Comparison of ENCODE assay signal across 8 cellular contexts in the genomic region with DNA sequence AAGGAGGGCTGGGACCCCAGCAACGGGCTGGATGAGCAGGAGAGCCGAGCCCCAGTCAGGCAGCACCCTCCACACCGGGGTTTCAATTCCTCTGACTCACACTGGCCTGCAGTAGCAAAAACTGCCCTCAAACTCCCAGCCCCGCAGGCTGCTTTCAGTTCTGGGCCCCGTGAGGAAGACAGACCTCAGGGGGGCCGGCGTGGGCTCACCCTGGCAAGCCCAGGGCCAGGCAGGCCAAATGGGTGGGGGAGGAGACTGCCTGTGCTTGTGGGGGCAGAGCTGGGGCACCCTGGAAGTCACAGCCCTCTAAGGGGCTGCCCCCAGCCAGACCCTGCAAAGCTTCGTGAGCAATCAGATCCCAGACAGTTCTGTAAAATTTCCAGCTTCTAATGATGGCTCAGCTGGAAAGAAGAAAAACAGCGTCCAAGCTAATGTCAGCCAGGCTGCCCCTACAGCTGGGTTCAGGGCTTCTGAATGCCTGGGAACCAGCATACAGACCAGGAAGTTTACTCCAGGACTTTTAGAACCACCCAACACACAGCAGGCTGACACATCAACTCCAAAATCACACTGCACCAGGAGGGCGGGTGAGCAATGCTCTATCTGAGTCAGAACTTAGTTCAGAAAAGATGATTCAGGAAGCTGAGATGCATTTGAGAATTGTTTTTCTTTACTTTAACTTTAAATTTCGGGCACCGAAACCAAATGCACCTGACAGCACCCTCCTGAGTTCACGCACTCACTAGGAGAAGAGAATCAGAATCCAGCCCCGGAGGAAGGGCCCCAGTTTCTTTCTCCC. TPM values are rescaled to one million over a fixed set of nuclear protein-coding genes. Genes with fewer than 3 reads are reported as not detected.
DNase-seq lines count a peak whose midpoint lies in the region; ATAC-seq and TF ChIP-seq lines count a peak whose summit lies in the region.

No MANE protein-coding gene starts in this region.

- H3K27me3 ChIP-seq in GM06990 (replicated peaks; ENCODE audit: control insufficient read depth, insufficient read depth, low read length): no peaks in the 10 kb centered on the region
- no peaks in the 10 kb centered on the region for H3K27me3 ChIP-seq in hepatocyte

- no peaks in the 10 kb centered on the region for H3K79me2 ChIP-seq in hepatocyte

- H3K36me3 ChIP-seq in GM06990 (ENCODE audit: control insufficient read depth, insufficient read depth, low read length) (peaks cover 40% of the 10 kb centered on the region), hepatocyte (replicated peaks; ENCODE audit: insufficient read depth, low read depth) (no peaks in the 10 kb centered on the region)

- H3K9me2 ChIP-seq in hepatocyte (replicated peaks; ENCODE audit: insufficient read depth): no peaks in the 10 kb centered on the region

- TF ChIP-seq CTCF in GM06990 (IDR thresholded peaks at IDR 0.05; ENCODE audit: insufficient read depth, low read length, poor library complexity, severe bottlenecking) (no peak), hepatocyte (IDR thresholded peaks at IDR 0.05; ENCODE audit: poor library complexity) (no peak)

- H3K4me2 ChIP-seq in hepatocyte: no peak overlapping the region

- H3K4me1 ChIP-seq in hepatocyte (ENCODE audit: insufficient read depth): no peaks in the 10 kb centered on the region

- no peak overlapping the region for H2AFZ ChIP-seq in hepatocyte

- no peaks in the 10 kb centered on the region for H3K9me3 ChIP-seq in hepatocyte (ENCODE audit: low read depth)

- peak; percentile 75 for DNase-seq in GM06990 (ENCODE audit: extremely low read depth, insufficient read length)
- DNase-seq in amniotic epithelial cell (ENCODE audit: low read depth): peak; percentile 81
- peak; percentile 70 for DNase-seq in stimulated activated CD4-positive, alpha-beta T cell treated with anti-CD3 and anti-CD28 coated beads, Interleukin-1b, Interleukin-23, amount 100 ng/mL, for 48 hours
- no peak for DNase-seq in NCI-H1092 treated with DMSO at 0.1 percent for 48 hours (lab: John Stamatoyannopoulos, UW)
- DNase-seq in KG1 (lab: John Stamatoyannopoulos, UW): no peak
- DNase-seq in hepatocyte (ENCODE audit: low spot score): no peak

- no peak overlapping the region for H3K27ac ChIP-seq in hepatocyte

- ATAC-seq in GM21360 (IDR thresholded peaks at IDR 0.05; ENCODE audit: unreplicated experiment) (peak; percentile 49), HG03565 (IDR thresholded peaks at IDR 0.05; ENCODE audit: unreplicated experiment) (peak; percentile 39)

- no peaks in the 10 kb centered on the region for H4K20me1 ChIP-seq in hepatocyte (ENCODE audit: insufficient read depth, poor library complexity, severe bottlenecking)

- H3K4me3 ChIP-seq in GM06990 (replicated peaks; ENCODE audit: low read depth, low read length) (peak overlapping the region; percentile 63), hepatocyte (no peak overlapping the region)

- WGBS in hepatocyte (ENCODE audit: low lambda C conversion rate, missing lambda C conversion rate): 97% methylated on average over 14 of the region's 14 CpGs

RNA-seq across cellular contexts. Expression of a gene that starts 34.7 kb away (rescaled TPM):
- total RNA-seq in hepatocyte: 44.1 and 46.7 TPM in 2 replicates
- 56.0 and 75.7 TPM in 2 replicates for polyA plus RNA-seq in hepatocyte

RNA-seq across cellular contexts. Expression of a gene that starts 43.8 kb away (rescaled TPM):
- total RNA-seq in hepatocyte: not detected in 2 replicates
- polyA plus RNA-seq in hepatocyte: 1.2 TPM in 1 of 2 replicates, not detected in the other

Comparison
In these comparisons a context has a peak if more than half of its experiments do, and no peak if none do; other contexts are left out.
1. DNase-seq: peak in GM06990 (single experiment), amniotic epithelial cell (single experiment) and stimulated activated CD4-positive, alpha-beta T cell treated with anti-CD3 and anti-CD28 coated beads, Interleukin-1b, Interleukin-23, amount 100 ng/mL, for 48 hours (single experiment); none in NCI-H1092 treated with DMSO at 0.1 percent for 48 hours (single experiment), KG1 (single experiment) and hepatocyte (single experiment).